Comparison of ENCODE assay signal across 8 cellular contexts in genomic region chr2:12715878-12716249, GRCh38. TPM values are rescaled to one million over a fixed set of nuclear protein-coding genes. Genes with fewer than 3 reads are reported as not detected.
DNase-seq lines count a peak whose midpoint lies in the region; ATAC-seq and TF ChIP-seq lines count a peak whose summit lies in the region.

No MANE protein-coding gene starts in this region.

- DNase-seq in AG04450 (ENCODE audit: low read depth, low spot score) (peak; percentile 47), MV-4-11 (lab: John Stamatoyannopoulos, UW) (peak; percentile 28), ascending aorta (ENCODE audit: low spot score in 2 of 2) (peak in 1 of 2 donors; percentile 84), iPS DF 6.9 (ENCODE audit: low read depth, low spot score) (no peak), skeletal muscle cell (ENCODE audit: low read depth) (no peak), GOT3 (lab: John Stamatoyannopoulos, UW) (no peak)

- peak; percentile 75 for TF ChIP-seq CTCF in AG04450 (IDR thresholded peaks at IDR 0.05; ENCODE audit: low read depth, low read length)
- peak; percentile 40 to 65 (median 44) for TF ChIP-seq CTCF in ascending aorta (IDR thresholded peaks at IDR 0.05)

- peak overlapping the region; percentile 92 for H3K4me3 Mint-ChIP-seq in T-helper 1 cell treated with Interleukin-12 subunit alpha and Interleukin-12 subunit beta and Interleukin-4 antibody, amounts not matched to agents 30 μg/mL and 1 μg/mL, for 36 hours

- CTCF ChIA-PET in AG04450 (lab: Charles Lee): interaction anchor here (0.6 to 4.2 kb wide), 40 partner anchors 12 to 925 kb away, joined by 3 to 30 read pairs (median 4); no protein-coding TSS in a partner anchor

- intact Hi-C loops in ascending aorta (cut with DNase I): loop anchor here (2.0 to 10.0 kb wide), 12 partner anchors 31 to 1904 kb away; partner anchors contain the start of genes LPIN1 and PDIA6

- POLR2A ChIA-PET in AG04450 (lab: Yijun Ruan, JAX): interaction anchor here (1.1 to 2.4 kb wide), 7 partner anchors 13 to 610 kb away, joined by 3 to 15 read pairs (median 5); no protein-coding TSS in a partner anchor

- H3K36me3 ChIP-seq in ascending aorta (no peaks in the 10 kb centered on the region), iPS DF 6.9 (ENCODE audit: control insufficient read depth, insufficient read depth, low read length) (no peaks in the 10 kb centered on the region)

- H3K9me3 ChIP-seq in AG04450 (ENCODE audit: control insufficient read depth, insufficient read depth, low read length) (peaks cover 8% of the 10 kb centered on the region; the same call in 1 of the 2 replicates), ascending aorta (no peaks in the 10 kb centered on the region), iPS DF 6.9 (ENCODE audit: control insufficient read depth, insufficient read depth, low read length) (no peaks in the 10 kb centered on the region)

- H3K27me3 ChIP-seq in AG04450 (ENCODE audit: control insufficient read depth, insufficient read depth, low read length) (no peaks in the 10 kb centered on the region), ascending aorta (no peaks in the 10 kb centered on the region), iPS DF 6.9 (ENCODE audit: control insufficient read depth, insufficient read depth, low read length) (no peaks in the 10 kb centered on the region)

- H3K27ac ChIP-seq in AG04450 (ENCODE audit: low read depth, low read length): peak overlapping the region; percentile 89
- H3K27ac ChIP-seq in ascending aorta: peak overlapping the region; percentile 92 to 95
- no peak overlapping the region for H3K27ac ChIP-seq in iPS DF 6.9 (ENCODE audit: low read length)

- no peaks in the 10 kb centered on the region for H3K9me3 Mint-ChIP-seq in T-helper 1 cell treated with Interleukin-12 subunit alpha and Interleukin-12 subunit beta and Interleukin-4 antibody, amounts not matched to agents 30 μg/mL and 1 μg/mL, for 36 hours

- peaks cover 15% of the 10 kb centered on the region for H3K27me3 Mint-ChIP-seq in T-helper 1 cell treated with Interleukin-12 subunit alpha and Interleukin-12 subunit beta and Interleukin-4 antibody, amounts not matched to agents 30 μg/mL and 1 μg/mL, for 36 hours (ENCODE audit: low read depth)

- H3K4me3 ChIP-seq in AG04450 (ENCODE audit: low read depth, low read length): peak overlapping the region; percentile 74
- H3K4me3 ChIP-seq in ascending aorta: peak overlapping the region; percentile 80 to 91
- H3K4me3 ChIP-seq in iPS DF 6.9 (ENCODE audit: low read length): peak overlapping the region; percentile 78; the same call in 1 of the 2 replicates
- H3K4me3 ChIP-seq in skeletal muscle cell (ENCODE audit: low read depth, low read length): peak overlapping the region; percentile 90

- H3K4me1 Mint-ChIP-seq in T-helper 1 cell treated with Interleukin-12 subunit alpha and Interleukin-12 subunit beta and Interleukin-4 antibody, amounts not matched to agents 30 μg/mL and 1 μg/mL, for 36 hours (ENCODE audit: low read depth): peaks cover 52% of the 10 kb centered on the region

- peaks cover 22% of the 10 kb centered on the region for H3K36me3 Mint-ChIP-seq in T-helper 1 cell treated with Interleukin-12 subunit alpha and Interleukin-12 subunit beta and Interleukin-4 antibody, amounts not matched to agents 30 μg/mL and 1 μg/mL, for 36 hours (ENCODE audit: low read depth)

- ATAC-seq in GM19372 (IDR thresholded peaks at IDR 0.05; ENCODE audit: low read depth, unreplicated experiment): peak; percentile 43

- peak overlapping the region; percentile 91 for H3K27ac Mint-ChIP-seq in T-helper 1 cell treated with Interleukin-12 subunit alpha and Interleukin-12 subunit beta and Interleukin-4 antibody, amounts not matched to agents 30 μg/mL and 1 μg/mL, for 36 hours

- H3K4me1 ChIP-seq in ascending aorta (peaks cover 12 to 18% of the 10 kb centered on the region in 2 donors), iPS DF 6.9 (ENCODE audit: control insufficient read depth, insufficient read depth, low read length) (peaks cover 6% of the 10 kb centered on the region; the same call in 1 of the 2 replicates)

- no CpG with 5 or more reads among the region's 10 CpGs for WGBS in iPS DF 6.9 (ENCODE audit: insufficient coverage, insufficient read length)

RNA-seq across cellular contexts. Expression of gene TRIB2, which starts 0.9 kb away (rescaled TPM):
- polyA plus RNA-seq in AG04450 (2011; rRNA removed): 12.2 and 13.0 TPM in 2 replicates
- 17.6 and 20.9 TPM in 2 replicates for polyA minus RNA-seq in AG04450 (2011; rRNA and poly(A)+ RNA removed)
- total RNA-seq in ascending aorta: 55.6 TPM

Comparison
In these comparisons a context has a peak if more than half of its experiments do, and no peak if none do; other contexts are left out.
1. DNase-seq: peak in AG04450 (single experiment) and MV-4-11 (single experiment); none in iPS DF 6.9 (single experiment), skeletal muscle cell (single experiment) and GOT3 (single experiment).
2. Peak in every context shown above with its lines, with median percentiles within 50 percentile points of each other: H3K4me3 ChIP-seq.